In genomic region chr4:11368701-11369115, GRCh38 we compare ENCODE assay signal across 24 cellular contexts. TPM values are rescaled to one million over a fixed set of nuclear protein-coding genes. Genes with fewer than 3 reads are reported as not detected.
A peak's percentile ranks its signal among the peaks of the same experiment; 100 is the strongest.
DNase-seq lines count a peak whose midpoint lies in the region; ATAC-seq, FAIRE-seq and TF ChIP-seq lines count a peak whose summit lies in the region.
"Had no signal": no experiment of that assay in that cellular context is flagged by ENCODE, and none has a peak within 500 bp of the region (broad histone marks: within the 10 kb centered on the region; RNA-seq: fewer than 3 reads in every experiment).

No MANE protein-coding gene starts in this region.

- H3K4me3 Mint-ChIP-seq in activated naive CD8-positive, alpha-beta T cell treated with anti-CD3 and anti-CD28 coated beads, Interleukin-2, amount 10 ng/mL, durations not matched to agents 7 days and 5 days: no peak overlapping the region
- no peak overlapping the region for H3K4me3 Mint-ChIP-seq in T-helper 17 cell
- H3K4me3 Mint-ChIP-seq: neural crest cell, WTC11 had no signal

- H3K9me3 ChIP-seq in spleen: peaks cover 0 to 11% (median 0%) of the 10 kb centered on the region in 8 donors
- H3K9me3 ChIP-seq in T-helper 17 cell (ENCODE audit: control insufficient read depth, low read length, poor library complexity, severe bottlenecking): no peaks in the 10 kb centered on the region
- H3K9me3 ChIP-seq: Caco-2 had no signal

- no peaks in the 10 kb centered on the region for H3K4me1 Mint-ChIP-seq in activated naive CD8-positive, alpha-beta T cell treated with anti-CD3 and anti-CD28 coated beads, Interleukin-2, amount 10 ng/mL, durations not matched to agents 7 days and 5 days
- H3K4me1 Mint-ChIP-seq in T-helper 17 cell: no peaks in the 10 kb centered on the region
- H3K4me1 Mint-ChIP-seq: WTC11 had no signal

- POLR2A ChIA-PET in activated naive CD8-positive, alpha-beta T cell treated with anti-CD3 and anti-CD28 coated beads, Interleukin-2, amount 10 ng/mL, durations not matched to agents 7 days and 5 days (lab: Charles Lee): no interaction called here

- H3K27me3 Mint-ChIP-seq in activated naive CD8-positive, alpha-beta T cell treated with anti-CD3 and anti-CD28 coated beads, Interleukin-2, amount 10 ng/mL, durations not matched to agents 7 days and 5 days: peaks cover 9% of the 10 kb centered on the region
- H3K27me3 Mint-ChIP-seq in T-helper 17 cell: peaks cover 24% of the 10 kb centered on the region

- no peaks in the 10 kb centered on the region for H3K36me3 ChIP-seq in spleen
- H3K36me3 ChIP-seq: BLaER1 treated with 17β-estradiol and CSF1 and Interleukin-3, amounts not matched to agents 10 nM and 100 nM had no signal

- intact Hi-C loops in spleen (cut with DNase I; ENCODE audit: low total_unique reads): no loop called here

- peaks cover 0 to 9% (median 0%) of the 10 kb centered on the region in 6 donors for H3K4me1 ChIP-seq in spleen
- H3K4me1 ChIP-seq: Caco-2 had no signal

- WGBS in spleen, 5 donors: 24 to 55% (median 43%) methylated on average over 37 to 53 of the region's 53 CpGs

- FAIRE-seq in GM12891 (lab: Jason Lieb, UNC): peak; percentile 40
- FAIRE-seq: GM12878 had no signal

- peak overlapping the region in 3 of 8 donors; percentile 5 to 53 (median 11) for H3K4me3 ChIP-seq in spleen
- H3K4me3 ChIP-seq: BLaER1 treated with 17β-estradiol and CSF1 and Interleukin-3, amounts not matched to agents 10 nM and 100 nM; GM12878 had no signal

- peak; percentile 33 for ATAC-seq in activated naive CD8-positive, alpha-beta T cell treated with anti-CD3 and anti-CD28 coated beads, Interleukin-2, amount 10 ng/mL, durations not matched to agents 7 days and 5 days (ENCODE audit: low read depth)
- no peak for ATAC-seq in T-helper 17 cell
- ATAC-seq: GM12878, HCT116, WTC11 had no signal

- no peak overlapping the region for H3K27ac Mint-ChIP-seq in activated naive CD8-positive, alpha-beta T cell treated with anti-CD3 and anti-CD28 coated beads, Interleukin-2, amount 10 ng/mL, durations not matched to agents 7 days and 5 days
- H3K27ac Mint-ChIP-seq in T-helper 17 cell: no peak overlapping the region
- H3K27ac Mint-ChIP-seq: activated naive CD4-positive, alpha-beta T cell treated with anti-CD3 and anti-CD28 coated beads, Interleukin-2, amount 50 U/mL, for 72 hours; WTC11 had no signal

- peaks cover 0 to 17% (median 6%) of the 10 kb centered on the region in 7 donors for H3K27me3 ChIP-seq in spleen (replicated peaks in 1 of 7)
- H3K27me3 ChIP-seq: BLaER1 treated with 17β-estradiol and CSF1 and Interleukin-3, amounts not matched to agents 10 nM and 100 nM had no signal

- no peak overlapping the region for H3K27ac ChIP-seq in spleen
- H3K27ac ChIP-seq: BLaER1 treated with 17β-estradiol and CSF1 and Interleukin-3, amounts not matched to agents 10 nM and 100 nM had no signal

- TF ChIP-seq CTCF in spleen (IDR thresholded peaks at IDR 0.05 in 8 of 11, conservative IDR thresholded peaks at IDR 0.05 in 3 of 11): no peak

- no peak for DNase-seq in GM12891 (ENCODE audit: insufficient read length, low spot score)
- DNase-seq in activated naive CD8-positive, alpha-beta T cell treated with anti-CD3 and anti-CD28 coated beads, Interleukin-2, amount 10 ng/mL, durations not matched to agents 7 days and 5 days: no peak
- peak; percentile 21 for DNase-seq in left kidney (ENCODE audit: low read depth, low spot score)
- peak; percentile 70 for DNase-seq in spleen
- no peak for DNase-seq in NCI-H2107 treated with DMSO at 0.1 percent for 48 hours (lab: John Stamatoyannopoulos, UW; ENCODE audit: unreplicated experiment)
- DNase-seq in T-helper 17 cell: no peak
- no peak for DNase-seq in anterior cingulate cortex (lab: John Stamatoyannopoulos, UW)
- DNase-seq: Caco-2; DMS79 treated with DMSO at 0.1 percent for 48 hours; effector CD8-positive, alpha-beta T cell; erythroblast; foreskin fibroblast; IMR-90; NCI-H1105 treated with DMSO at 0.1 percent for 48 hours; NCI-H2081 treated with DMSO at 0.1 percent for 48 hours; NCI-H446 treated with DMSO at 0.1 percent for 48 hours; OCI-M1; T1000 had no signal

- TF ChIP-seq POLR2A in GM12891 (IDR thresholded peaks at IDR 0.05; ENCODE audit: low read depth, low read length) (no peak), spleen (IDR thresholded peaks at IDR 0.05) (no peak)

- peaks cover 3% of the 10 kb centered on the region for H3K9me3 Mint-ChIP-seq in activated naive CD8-positive, alpha-beta T cell treated with anti-CD3 and anti-CD28 coated beads, Interleukin-2, amount 10 ng/mL, durations not matched to agents 7 days and 5 days
- H3K9me3 Mint-ChIP-seq: activated naive CD4-positive, alpha-beta T cell treated with anti-CD3 and anti-CD28 coated beads, Interleukin-2, amount 50 U/mL, for 72 hours; neural crest cell had no signal

- H3K36me3 Mint-ChIP-seq in activated naive CD8-positive, alpha-beta T cell treated with anti-CD3 and anti-CD28 coated beads, Interleukin-2, amount 10 ng/mL, durations not matched to agents 7 days and 5 days: no peaks in the 10 kb centered on the region
- no peaks in the 10 kb centered on the region for H3K36me3 Mint-ChIP-seq in T-helper 17 cell (ENCODE audit: low read depth)

TF ChIP-seq in GM12891, 5 proteins besides CTCF, POLR2A, EP300 and RAD21:
- TF ChIP-seq SPI1 (IDR thresholded peaks at IDR 0.05; ENCODE audit: low read depth, low read length) (no peak), PAX5 (IDR thresholded peaks at IDR 0.05; ENCODE audit: insufficient read depth, low read length, severe bottlenecking) (no peak), POU2F2 (IDR thresholded peaks at IDR 0.05; ENCODE audit: low read depth, low read length) (no peak), TAF1 (IDR thresholded peaks at IDR 0.05; ENCODE audit: low read depth, low read length) (no peak), POLR2AphosphoS5 (IDR thresholded peaks at IDR 0.05; ENCODE audit: low read depth, low read length) (no peak)

RNA-seq across cellular contexts. Expression of gene HS3ST1, which starts 60.0 kb away (rescaled TPM):
- polyA plus RNA-seq in GM12891 (2012; ENCODE audit: low read depth, missing spikeins): 0.17 TPM
- under 1 TPM; 0.06 to 0.47 TPM for total RNA-seq in activated naive CD8-positive, alpha-beta T cell treated with anti-CD3 and anti-CD28 coated beads, Interleukin-2, amount 10 ng/mL, durations not matched to agents 7 days and 5 days
- total RNA-seq in spleen: 1 to 10 TPM; 2.6 to 7.4 (median 3.4) TPM
- polyA plus RNA-seq in spleen: 1 to 10 TPM; 1.8 to 4.7 (median 2.3) TPM
- not detected for total RNA-seq in T-helper 17 cell
- total RNA-seq: activated naive CD4-positive, alpha-beta T cell treated with anti-CD3 and anti-CD28 coated beads, Interleukin-2, amount 50 U/mL, for 72 hours; IMR-90 had no signal

Comparison
In these comparisons a context has a peak if more than half of its experiments do, and no peak if none do; other contexts are left out.
1. DNase-seq: peak in left kidney (single experiment) and spleen (single experiment); none in GM12891 (single experiment), activated naive CD8-positive, alpha-beta T cell treated with anti-CD3 and anti-CD28 coated beads, Interleukin-2, amount 10 ng/mL, durations not matched to agents 7 days and 5 days (single experiment), NCI-H2107 treated with DMSO at 0.1 percent for 48 hours (single experiment), T-helper 17 cell (0 of 3) and anterior cingulate cortex (0 of 58).